In the genomic region with DNA sequence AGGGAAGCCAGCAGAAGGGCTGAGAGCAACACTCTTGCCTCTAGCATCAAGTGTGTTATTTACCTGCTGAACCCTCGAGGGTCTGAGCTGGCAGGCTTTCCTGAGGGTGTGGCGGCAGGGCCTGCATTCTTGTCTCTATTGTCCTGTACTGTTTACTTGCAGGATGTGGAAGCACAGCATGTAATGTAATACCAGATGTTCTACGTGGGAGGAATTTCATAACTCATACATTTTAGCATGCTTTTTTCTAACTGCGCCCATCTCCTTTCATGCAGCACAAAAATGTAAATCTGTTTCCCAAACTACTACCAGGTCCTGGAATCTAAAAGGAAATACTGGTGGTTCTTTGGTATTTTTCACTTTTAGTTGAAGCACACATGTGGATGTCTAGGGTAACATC, we compare ENCODE assay signal across 9 cellular contexts.
DNase-seq lines count a peak whose midpoint lies in the region; ATAC-seq, FAIRE-seq and TF ChIP-seq lines count a peak whose summit lies in the region.
"Had no signal": no experiment of that assay in that cellular context is flagged by ENCODE, and none has a peak within 500 bp of the region (broad histone marks: within the 10 kb centered on the region; RNA-seq: fewer than 3 reads in every experiment).

No MANE protein-coding gene starts in this region.

- H3K9ac ChIP-seq in HepG2 (ENCODE audit: insufficient read depth, low read depth, low read length) (no peak overlapping the region), kidney (ENCODE audit: low read length in 2 of 2) (no peak overlapping the region)

- CTCF ChIA-PET in HepG2 (lab: Yijun Ruan, JAX; ENCODE audit: low intra/inter-chr PET ratio, low total read pairs): no interaction called here

- H2AFZ ChIP-seq in HepG2 (ENCODE audit: low read length): no peak overlapping the region

- TF ChIP-seq CTCF in HepG2 (CRISPR knock-in tag; IDR thresholded peaks at IDR 0.05): no peak
- TF ChIP-seq CTCF in right lobe of liver (IDR thresholded peaks at IDR 0.05): no peak
- TF ChIP-seq CTCF in astrocyte of the spinal cord (IDR thresholded peaks at IDR 0.05; ENCODE audit: low read depth, low read length): no peak
- no peak for TF ChIP-seq CTCF in kidney (IDR thresholded peaks at IDR 0.05; ENCODE audit: borderline replicate concordance, extremely low read depth, insufficient read depth)

- H3K4me3 ChIP-seq in HepG2 (replicated peaks in 1 of 3; ENCODE audit: insufficient read depth in 1 of 3, low read depth in 2 of 3, low read length in 3 of 3): no peak overlapping the region
- no peak overlapping the region for H3K4me3 ChIP-seq in right lobe of liver
- no peak overlapping the region for H3K4me3 ChIP-seq in astrocyte of the spinal cord (ENCODE audit: low read depth, low read length)
- H3K4me3 ChIP-seq in kidney (ENCODE audit: low read length in 2 of 2): no peak overlapping the region

- H3K79me2 ChIP-seq in HepG2 (ENCODE audit: insufficient read depth, low read length): no peaks in the 10 kb centered on the region

- 81% methylated on average over 3 of the region's 4 CpGs for WGBS in HepG2 (ENCODE audit: low lambda C conversion rate)
- 89% methylated on average over 3 of the region's 4 CpGs for WGBS in right lobe of liver (ENCODE audit: insufficient coverage, low coverage, low lambda C conversion rate, missing lambda C conversion rate)

- no TSS peak for BruUV-seq in HepG2 (replicated peaks; lab: Mats Ljungman, UMichigan)

- no peak for TF ChIP-seq POLR2A in HepG2 (IDR thresholded peaks at IDR 0.05; ENCODE audit: insufficient read depth in 1 of 2, low read depth in 2 of 2, low read length in 2 of 2)
- no peak for TF ChIP-seq POLR2A in right lobe of liver (IDR thresholded peaks at IDR 0.05)

- ATAC-seq in HepG2 (no peak), right lobe of liver (no peak), HG02884 (IDR thresholded peaks at IDR 0.05; ENCODE audit: unreplicated experiment) (no peak)
- ATAC-seq: WTC11 had no signal

- no peak for TF ChIP-seq RAD21 in HepG2 (CRISPR knock-in tag; IDR thresholded peaks at IDR 0.05)

- H3K4me1 ChIP-seq in HepG2 (ENCODE audit: insufficient read depth, low read length): peaks cover 58% of the 10 kb centered on the region
- no peaks in the 10 kb centered on the region for H3K4me1 ChIP-seq in right lobe of liver
- peaks cover 0 to 4% of the 10 kb centered on the region in 2 donors for H3K4me1 ChIP-seq in kidney (ENCODE audit: control insufficient read depth in 1 of 2, insufficient read depth in 1 of 2, low read depth in 1 of 2, low read length in 2 of 2)

- H3K27me3 ChIP-seq in HepG2 (ENCODE audit: control insufficient read depth in 1 of 2, insufficient read depth in 2 of 2, low read length in 2 of 2) (no peaks in the 10 kb centered on the region), right lobe of liver (no peaks in the 10 kb centered on the region)

- H3K27ac ChIP-seq in HepG2 (ENCODE audit: extremely low read length, insufficient read depth, low read length) (no peak overlapping the region), right lobe of liver (no peak overlapping the region), kidney (ENCODE audit: low read depth in 2 of 2, low read length in 2 of 2) (no peak overlapping the region)

- POLR2A ChIA-PET in HepG2 (lab: Yijun Ruan, JAX): interaction anchor here (0.9 to 1.0 kb wide), 2 partner anchors 39 to 549 kb away, joined by 3 to 4 read pairs; a partner anchor contains a TSS

- DNase-seq in HepG2 (ENCODE audit: low spot score) (peak; percentile 66), right lobe of liver (no peak), astrocyte of the spinal cord (ENCODE audit: low read depth, low spot score) (peak; percentile 81), kidney (peak; percentile 36), HTR-8/SVneo (ENCODE audit: insufficient read length, low spot score) (no peak), RPMI8226 (no peak)
- no peak for DNase-seq in activated effector memory CD4-positive, alpha-beta T cell treated with anti-CD3 and anti-CD28 coated beads, Interleukin-2, amount 50 U/mL, for 16 hours

- intact Hi-C loops in HepG2 (cut with micrococcal nuclease; ENCODE audit: unreplicated experiment): no loop called here
- intact Hi-C loops in right lobe of liver (cut with DNase I): no loop called here
- intact Hi-C loops in kidney (cut with DNase I): no loop called here

- H3K9me3 ChIP-seq in HepG2 (ENCODE audit: low read length) (no peaks in the 10 kb centered on the region), right lobe of liver (no peaks in the 10 kb centered on the region), kidney (ENCODE audit: control insufficient read depth in 1 of 2, low read length in 2 of 2) (no peaks in the 10 kb centered on the region)

- in situ Hi-C loops in HepG2 (cut with HindIII; ENCODE audit: extremely low pct_ligation_motif_present, low pct_unique_long_range_greater_than_20kb): no loop called here
- in situ Hi-C loops in astrocyte of the spinal cord (cut with HindIII; ENCODE audit: low sequenced_read_pairs): no loop called here

- no peak overlapping the region for H3K4me2 ChIP-seq in HepG2 (ENCODE audit: low read depth, low read length)

- no peak for FAIRE-seq in HepG2 (lab: Jason Lieb, UNC)
- no peak for FAIRE-seq in kidney (lab: Jason Lieb, UNC)
- FAIRE-seq in HTR-8/SVneo (lab: Jason Lieb, UNC): no peak

- H3K36me3 ChIP-seq in HepG2 (replicated peaks in 1 of 2; ENCODE audit: control insufficient read depth in 1 of 2, insufficient read depth in 2 of 2, low read length in 2 of 2) (peaks cover 0 to 8% of the 10 kb centered on the region in 2 experiments; a peak in 4 of 5 replicates), right lobe of liver (peaks cover 0 to 31% (median 10%) of the 10 kb centered on the region in 4 donors), kidney (ENCODE audit: control insufficient read depth in 1 of 2, insufficient read depth in 2 of 2, low read length in 2 of 2) (peaks cover 0 to 28% of the 10 kb centered on the region in 2 donors)

- H4K20me1 ChIP-seq in HepG2 (ENCODE audit: insufficient read depth, low read length): no peaks in the 10 kb centered on the region

- TF ChIP-seq EP300 in HepG2 (IDR thresholded peaks at IDR 0.05; ENCODE audit: low read depth in 2 of 2, low read length in 2 of 2): no peak; a peak in 1 of 4 replicates
- no peak for TF ChIP-seq EP300 in HepG2 (CRISPR knock-in tag; IDR thresholded peaks at IDR 0.05; ENCODE audit: borderline replicate concordance)

TF ChIP-seq in HepG2, 621 proteins besides CTCF, POLR2A, EP300 and RAD21 (continues in another document):
- TF ChIP-seq GATAD2A (CRISPR knock-in tag; IDR thresholded peaks at IDR 0.05): 0 out of 2 replicates have a peak, but pooled peaks have one; percentile 18
- peak; percentile 65; the same call in 1 of the 2 replicates for TF ChIP-seq SOX5 (CRISPR knock-in tag; IDR thresholded peaks at IDR 0.05; ENCODE audit: borderline replicate concordance)
- TF ChIP-seq ZNF773 (CRISPR knock-in tag; IDR thresholded peaks at IDR 0.05; ENCODE audit: borderline replicate concordance): no peak
- TF ChIP-seq HDAC2 (CRISPR knock-in tag; IDR thresholded peaks at IDR 0.05): no peak
- TF ChIP-seq ZNF556 (CRISPR knock-in tag; IDR thresholded peaks at IDR 0.05; ENCODE audit: borderline replicate concordance): no peak
- TF ChIP-seq, protein P1, sequence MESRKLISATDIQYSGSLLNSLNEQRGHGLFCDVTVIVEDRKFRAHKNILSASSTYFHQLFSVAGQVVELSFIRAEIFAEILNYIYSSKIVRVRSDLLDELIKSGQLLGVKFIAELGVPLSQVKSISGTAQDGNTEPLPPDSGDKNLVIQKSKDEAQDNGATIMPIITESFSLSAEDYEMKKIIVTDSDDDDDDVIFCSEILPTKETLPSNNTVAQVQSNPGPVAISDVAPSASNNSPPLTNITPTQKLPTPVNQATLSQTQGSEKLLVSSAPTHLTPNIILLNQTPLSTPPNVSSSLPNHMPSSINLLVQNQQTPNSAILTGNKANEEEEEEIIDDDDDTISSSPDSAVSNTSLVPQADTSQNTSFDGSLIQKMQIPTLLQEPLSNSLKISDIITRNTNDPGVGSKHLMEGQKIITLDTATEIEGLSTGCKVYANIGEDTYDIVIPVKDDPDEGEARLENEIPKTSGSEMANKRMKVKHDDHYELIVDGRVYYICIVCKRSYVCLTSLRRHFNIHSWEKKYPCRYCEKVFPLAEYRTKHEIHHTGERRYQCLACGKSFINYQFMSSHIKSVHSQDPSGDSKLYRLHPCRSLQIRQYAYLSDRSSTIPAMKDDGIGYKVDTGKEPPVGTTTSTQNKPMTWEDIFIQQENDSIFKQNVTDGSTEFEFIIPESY (CRISPR knock-in tag; IDR thresholded peaks at IDR 0.05): peak; percentile 23; the same call in 1 of the 2 replicates
- no peak for TF ChIP-seq BRCA1 (CRISPR knock-in tag; IDR thresholded peaks at IDR 0.05)
- no peak for TF ChIP-seq FIP1L1 (IDR thresholded peaks at IDR 0.05; ENCODE audit: borderline replicate concordance, insufficient read depth, low read depth, low read length)
- TF ChIP-seq FOXA3 (CRISPR knock-in tag; IDR thresholded peaks at IDR 0.05): peak; percentile 18; the same call in 1 of the 2 replicates
- TF ChIP-seq SOX13 (IDR thresholded peaks at IDR 0.05): no peak
- peak in 1 of 2 experiments; percentile 79; a peak in 2 of 4 replicates for TF ChIP-seq SOX13 (CRISPR knock-in tag; conservative IDR thresholded peaks at IDR 0.05 in 1 of 2, IDR thresholded peaks at IDR 0.05 in 1 of 2)
- no peak for TF ChIP-seq ZSCAN12 (CRISPR knock-in tag; IDR thresholded peaks at IDR 0.05)
- no peak for TF ChIP-seq KLF11 (CRISPR knock-in tag; IDR thresholded peaks at IDR 0.05)
- no peak for TF ChIP-seq MYNN (CRISPR knock-in tag; IDR thresholded peaks at IDR 0.05; ENCODE audit: low read depth)
- TF ChIP-seq FOSL2 (CRISPR knock-in tag; IDR thresholded peaks at IDR 0.05): 0 out of 2 replicates have a peak, but pooled peaks have one; percentile 35

Comparison
In these comparisons a context has a peak if more than half of its experiments do, and no peak if none do; other contexts are left out.
1. DNase-seq: peak in HepG2 (single experiment), astrocyte of the spinal cord (single experiment) and kidney (single experiment); none in right lobe of liver (0 of 3), activated effector memory CD4-positive, alpha-beta T cell treated with anti-CD3 and anti-CD28 coated beads, Interleukin-2, amount 50 U/mL, for 16 hours (single experiment), HTR-8/SVneo (single experiment) and RPMI8226 (single experiment).